In the genomic region with DNA sequence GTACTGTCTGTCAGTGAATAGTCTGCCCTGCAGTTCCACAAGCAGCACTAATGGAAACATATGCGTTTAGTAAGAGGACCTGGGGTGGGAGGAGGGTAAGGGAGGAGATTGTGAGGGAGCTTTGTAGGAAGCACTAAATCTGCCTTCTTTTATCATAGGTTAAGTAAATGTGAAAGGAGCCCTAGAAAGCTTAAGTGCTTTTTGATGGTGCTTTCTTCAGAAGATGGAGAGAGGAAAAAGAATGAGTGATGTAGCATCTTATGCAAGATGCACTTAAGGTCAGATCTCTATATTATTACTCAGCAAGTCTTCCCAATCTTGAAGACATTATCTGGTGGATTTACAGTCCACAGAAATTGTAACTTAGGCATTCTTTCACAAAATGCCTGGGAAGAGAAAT, we compare ENCODE assay signal across 17 cellular contexts.
DNase-seq lines count a peak whose midpoint lies in the region; ATAC-seq and TF ChIP-seq lines count a peak whose summit lies in the region.
"Had no signal": no experiment of that assay in that cellular context is flagged by ENCODE, and none has a peak within 500 bp of the region (broad histone marks: within the 10 kb centered on the region; RNA-seq: fewer than 3 reads in every experiment).

No MANE protein-coding gene starts in this region.

- no peak for TF ChIP-seq CTCF in fibroblast of pulmonary artery (IDR thresholded peaks at IDR 0.05; ENCODE audit: low read length, missing control alignments)
- TF ChIP-seq CTCF in osteoblast (IDR thresholded peaks at IDR 0.05; ENCODE audit: extremely low read depth, low read depth, low read length), result no peak
- TF ChIP-seq CTCF in progenitor cell of endocrine pancreas (IDR thresholded peaks at IDR 0.05; ENCODE audit: unreplicated experiment), result no peak
- TF ChIP-seq CTCF in ascending aorta (IDR thresholded peaks at IDR 0.05), result no peak

- peak; percentile 7 for DNase-seq in H7
- DNase-seq in adipocyte (ENCODE audit: low read depth), result peak; percentile 60
- peak; percentile 32 for DNase-seq in fibroblast of pulmonary artery (ENCODE audit: low read depth)
- DNase-seq in osteoblast (ENCODE audit: insufficient read length, low spot score, missing footprints), result no peak
- DNase-seq in HPDE6-E6E7 (ENCODE audit: extremely low spot score), result no peak
- no peak for DNase-seq in progenitor cell of endocrine pancreas (ENCODE audit: low spot score, unreplicated experiment)
- DNase-seq in ascending aorta (ENCODE audit: low spot score in 2 of 2), result no peak
- DNase-seq: CD8-positive, alpha-beta memory T cell; KBM-7; NCI-H1092 treated with DMSO at 0.1 percent for 48 hours; NCI-H187; NCI-H2171; NCI-H526; SIG-M5 had no signal

- no peaks in the 10 kb centered on the region for H3K27me3 ChIP-seq in H7 (ENCODE audit: control insufficient read depth, insufficient read depth, low read length)
- H3K27me3 ChIP-seq in adipocyte (replicated peaks; ENCODE audit: control insufficient read depth, insufficient read depth, low read length), result no peaks in the 10 kb centered on the region
- no peaks in the 10 kb centered on the region for H3K27me3 ChIP-seq in osteoblast (ENCODE audit: insufficient read depth, low read length)
- no peaks in the 10 kb centered on the region for H3K27me3 ChIP-seq in ascending aorta
- H3K27me3 ChIP-seq: BLaER1 had no signal

- H3K4me2 ChIP-seq in osteoblast (ENCODE audit: insufficient read depth, low read length), result no peak overlapping the region
- H3K4me2 ChIP-seq: BLaER1 had no signal

- no peaks in the 10 kb centered on the region for H3K79me2 ChIP-seq in osteoblast (ENCODE audit: insufficient read depth, low read length)

- no peak overlapping the region for H3K4me3 ChIP-seq in H7 (ENCODE audit: insufficient read depth, low read depth, low read length)
- no peak overlapping the region for H3K4me3 ChIP-seq in adipocyte (ENCODE audit: low read length)
- no peak overlapping the region for H3K4me3 ChIP-seq in fibroblast of pulmonary artery (replicated peaks; ENCODE audit: low read depth, low read length)
- H3K4me3 ChIP-seq in osteoblast (ENCODE audit: insufficient read depth, low read length), result no peak overlapping the region
- H3K4me3 ChIP-seq in ascending aorta, result no peak overlapping the region
- H3K4me3 ChIP-seq: BLaER1 had no signal

- H3K27ac Mint-ChIP-seq in progenitor cell of endocrine pancreas, result no peak overlapping the region
- H3K27ac Mint-ChIP-seq: CD8-positive, alpha-beta memory T cell had no signal

- H4K20me1 ChIP-seq in osteoblast (ENCODE audit: insufficient read depth, low read length), result no peaks in the 10 kb centered on the region
- H4K20me1 ChIP-seq: BLaER1 had no signal

- no peaks in the 10 kb centered on the region for H3K9me3 ChIP-seq in adipocyte (ENCODE audit: control insufficient read depth, low read length)
- no peaks in the 10 kb centered on the region for H3K9me3 ChIP-seq in osteoblast (ENCODE audit: low read depth, low read length)
- no peaks in the 10 kb centered on the region for H3K9me3 ChIP-seq in ascending aorta
- H3K9me3 ChIP-seq: BLaER1 had no signal

- H3K36me3 ChIP-seq in H7 (replicated peaks; ENCODE audit: control insufficient read depth, insufficient read depth, low read length) (no peaks in the 10 kb centered on the region), adipocyte (ENCODE audit: control insufficient read depth, insufficient read depth, low read length, severe bottlenecking) (no peaks in the 10 kb centered on the region), osteoblast (ENCODE audit: insufficient read depth, low read length) (no peaks in the 10 kb centered on the region), ascending aorta (no peaks in the 10 kb centered on the region)
- H3K36me3 ChIP-seq: BLaER1 had no signal

- H2AFZ ChIP-seq in osteoblast (ENCODE audit: low read length), result peak overlapping the region; percentile 68

- H3K27ac ChIP-seq in osteoblast (ENCODE audit: low read depth, low read length), result peak overlapping the region; percentile 60
- H3K27ac ChIP-seq in ascending aorta, result no peak overlapping the region
- H3K27ac ChIP-seq: BLaER1, HL-60 had no signal

- H3K4me1 ChIP-seq in adipocyte (ENCODE audit: control insufficient read depth, insufficient read depth, low read length) (peaks cover 3% of the 10 kb centered on the region), osteoblast (ENCODE audit: insufficient read depth, low read length) (peaks cover 37% of the 10 kb centered on the region), ascending aorta (no peaks in the 10 kb centered on the region)
- H3K4me1 ChIP-seq: BLaER1 had no signal

- ATAC-seq in HG03571 (IDR thresholded peaks at IDR 0.05; ENCODE audit: unreplicated experiment), result no peak

- H3K27me3 Mint-ChIP-seq in progenitor cell of endocrine pancreas, result no peaks in the 10 kb centered on the region
- H3K27me3 Mint-ChIP-seq: CD8-positive, alpha-beta memory T cell had no signal

- H3K4me1 Mint-ChIP-seq in progenitor cell of endocrine pancreas (ENCODE audit: low read depth), result no peaks in the 10 kb centered on the region
- H3K4me1 Mint-ChIP-seq: CD8-positive, alpha-beta memory T cell had no signal

- intact Hi-C loops in ascending aorta (cut with DNase I), result no loop called here

- H3K36me3 Mint-ChIP-seq in progenitor cell of endocrine pancreas (ENCODE audit: insufficient read depth), result no peaks in the 10 kb centered on the region
- H3K36me3 Mint-ChIP-seq: CD8-positive, alpha-beta memory T cell had no signal

- H3K9me3 Mint-ChIP-seq in progenitor cell of endocrine pancreas (ENCODE audit: low read depth), result no peaks in the 10 kb centered on the region

- H3K4me3 Mint-ChIP-seq in progenitor cell of endocrine pancreas (ENCODE audit: low read depth), result no peak overlapping the region
- H3K4me3 Mint-ChIP-seq: CD8-positive, alpha-beta memory T cell had no signal

- no peak overlapping the region for H3K9ac ChIP-seq in adipocyte (ENCODE audit: low read length)
- H3K9ac ChIP-seq: BLaER1 had no signal

Comparison
In these comparisons a context has a peak if more than half of its experiments do, and no peak if none do; other contexts are left out.
1. DNase-seq: peak in H7 (single experiment), adipocyte (single experiment) and fibroblast of pulmonary artery (single experiment); none in osteoblast (single experiment), HPDE6-E6E7 (single experiment), progenitor cell of endocrine pancreas (single experiment) and ascending aorta (0 of 2).